8 cellular contexts compared by ENCODE assay signal in the genomic region with DNA sequence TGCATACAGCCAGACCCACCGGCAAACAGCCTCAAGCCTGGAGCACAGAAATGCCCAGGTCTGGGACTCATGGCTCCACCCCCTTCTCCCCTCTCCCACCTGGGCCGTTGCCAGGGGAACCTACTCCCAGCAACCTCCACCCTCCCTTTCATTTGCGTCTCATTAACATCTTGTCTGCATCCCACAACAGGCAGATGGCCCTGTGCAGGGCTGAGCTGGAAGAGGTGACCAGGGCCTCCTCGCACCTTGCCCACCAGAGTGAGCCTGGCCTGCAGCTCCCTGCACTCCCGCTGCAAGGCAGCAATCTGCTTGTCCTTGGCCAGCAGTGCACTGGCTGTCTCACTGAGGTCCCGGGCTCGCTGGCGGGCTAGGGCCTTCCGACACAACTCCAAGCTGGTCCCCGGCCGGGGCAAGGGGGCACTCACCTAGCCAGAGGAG. TPM values are rescaled to one million over a fixed set of nuclear protein-coding genes. Genes with fewer than 3 reads are reported as not detected.
DNase-seq lines count a peak whose midpoint lies in the region; ATAC-seq and TF ChIP-seq lines count a peak whose summit lies in the region.
"Had no signal": no experiment of that assay in that cellular context is flagged by ENCODE, and none has a peak within 500 bp of the region (broad histone marks: within the 10 kb centered on the region; RNA-seq: fewer than 3 reads in every experiment).

No MANE protein-coding gene starts in this region.

- in situ Hi-C loops in G401 (cut with HindIII; ENCODE audit: low sequenced_read_pairs) = no loop called here

- H2AFZ ChIP-seq in parathyroid adenoma = peak overlapping the region; percentile 100

- no peaks in the 10 kb centered on the region for H3K9me3 ChIP-seq in parathyroid adenoma (ENCODE audit: control insufficient read depth, low read length)

- no peak for ATAC-seq in HG03159 (IDR thresholded peaks at IDR 0.05; ENCODE audit: unreplicated experiment)

- H3K4me2 ChIP-seq in parathyroid adenoma (ENCODE audit: low read length) = peak overlapping the region; percentile 97

- no peak for TF ChIP-seq CTCF in parathyroid adenoma (IDR thresholded peaks at IDR 0.05)

- H3K9ac ChIP-seq in parathyroid adenoma = no peak overlapping the region

- no peaks in the 10 kb centered on the region for H3K79me2 ChIP-seq in parathyroid adenoma

- H3K27me3 ChIP-seq in parathyroid adenoma (ENCODE audit: control insufficient read depth, insufficient read depth, low read length) = no peaks in the 10 kb centered on the region

- H3K27ac ChIP-seq in parathyroid adenoma = no peak overlapping the region

- H3K4me1 ChIP-seq in parathyroid adenoma = peaks cover 9% of the 10 kb centered on the region

- no peaks in the 10 kb centered on the region for H3K36me3 ChIP-seq in parathyroid adenoma (ENCODE audit: control insufficient read depth, insufficient read depth, low read length)

- DNase-seq in G401 (ENCODE audit: low spot score) (peak; percentile 79), NCI-H1105 (lab: John Stamatoyannopoulos, UW) (peak; percentile 47), cerebellum (ENCODE audit: low spot score) (peak; percentile 69), hepatic stellate cell (ENCODE audit: low spot score) (no peak), GOT3 (lab: John Stamatoyannopoulos, UW) (no peak)

- peak overlapping the region; percentile 82 for H3K4me3 ChIP-seq in parathyroid adenoma (ENCODE audit: low read depth, low read length)

RNA-seq across cellular contexts. Expression of a gene that starts 3.3 kb away (rescaled TPM):
- total RNA-seq in G401 (2014; rRNA removed; shearing (Covaris generic)) = not detected in 2 replicates
- total RNA-seq in cerebellum = 54.2 TPM

RNA-seq across cellular contexts. Expression of a gene that starts 26.7 kb away (rescaled TPM):
- 58.7 and 73.6 TPM in 2 replicates for total RNA-seq in G401 (2014; rRNA removed; shearing (Covaris generic))
- 26.7 TPM for total RNA-seq in cerebellum

RNA-seq across cellular contexts. Expression of a gene that starts 44.6 kb away (rescaled TPM):
- not detected in 2 replicates for total RNA-seq in G401 (2014; rRNA removed; shearing (Covaris generic))
- total RNA-seq in cerebellum = 2.7 TPM
- total RNA-seq: fibroblast of lung had no signal

Comparison
In these comparisons a context has a peak if more than half of its experiments do, and no peak if none do; other contexts are left out.
1. DNase-seq: peak in G401 (single experiment), NCI-H1105 (single experiment) and cerebellum (single experiment); none in hepatic stellate cell (single experiment) and GOT3 (single experiment).
2. RNA of a gene that starts 3.3 kb away (total RNA-seq): 54.2 TPM in cerebellum (single experiment); not detected in G401; every median in the first group is over 10 times any median in the second.